1 cellular context compared by ENCODE assay signal in the genomic region with DNA sequence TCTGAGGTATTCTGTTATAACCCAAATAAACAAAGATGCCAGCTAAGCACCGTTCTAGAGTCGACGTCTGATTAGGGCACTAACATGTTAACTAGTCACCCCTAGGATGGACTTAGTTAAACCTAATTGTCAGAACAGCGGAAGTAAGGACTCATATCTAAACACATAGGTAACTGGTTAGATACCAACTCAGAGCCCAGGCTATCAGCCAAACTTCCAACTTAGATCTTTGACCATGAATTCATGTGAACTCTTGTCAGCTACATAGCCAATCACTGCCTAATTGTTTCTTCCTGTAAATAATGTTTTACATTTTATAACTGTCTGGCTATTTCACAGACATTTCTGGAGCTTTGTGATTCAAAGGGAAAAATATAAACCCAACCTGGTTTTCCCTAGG.
TF ChIP-seq lines count a peak whose summit lies in the region.

No MANE protein-coding gene starts in this region.

TF ChIP-seq in HEK293, 187 proteins besides CTCF, POLR2A, EP300 and RAD21 (continued from another document):
- TF ChIP-seq ZNF530 (tag by site-specific recombination; IDR thresholded peaks at IDR 0.05; ENCODE audit: low read depth) (no peak), ZNF341 (tag by site-specific recombination; IDR thresholded peaks at IDR 0.05; ENCODE audit: low read depth) (no peak), ZNF157 (tag by site-specific recombination; IDR thresholded peaks at IDR 0.05) (no peak), ZNF701 (tag by site-specific recombination; IDR thresholded peaks at IDR 0.05) (no peak), ZNF610 (tag by site-specific recombination; IDR thresholded peaks at IDR 0.05; ENCODE audit: borderline replicate concordance) (no peak), ZNF404 (tag by site-specific recombination; IDR thresholded peaks at IDR 0.05) (no peak), ZBTB8A (tag by site-specific recombination; IDR thresholded peaks at IDR 0.05) (no peak), ZNF184 (tag by site-specific recombination; IDR thresholded peaks at IDR 0.05) (no peak), ZNF548 (tag by site-specific recombination; IDR thresholded peaks at IDR 0.05) (no peak)
- TF ChIP-seq, protein P1, sequence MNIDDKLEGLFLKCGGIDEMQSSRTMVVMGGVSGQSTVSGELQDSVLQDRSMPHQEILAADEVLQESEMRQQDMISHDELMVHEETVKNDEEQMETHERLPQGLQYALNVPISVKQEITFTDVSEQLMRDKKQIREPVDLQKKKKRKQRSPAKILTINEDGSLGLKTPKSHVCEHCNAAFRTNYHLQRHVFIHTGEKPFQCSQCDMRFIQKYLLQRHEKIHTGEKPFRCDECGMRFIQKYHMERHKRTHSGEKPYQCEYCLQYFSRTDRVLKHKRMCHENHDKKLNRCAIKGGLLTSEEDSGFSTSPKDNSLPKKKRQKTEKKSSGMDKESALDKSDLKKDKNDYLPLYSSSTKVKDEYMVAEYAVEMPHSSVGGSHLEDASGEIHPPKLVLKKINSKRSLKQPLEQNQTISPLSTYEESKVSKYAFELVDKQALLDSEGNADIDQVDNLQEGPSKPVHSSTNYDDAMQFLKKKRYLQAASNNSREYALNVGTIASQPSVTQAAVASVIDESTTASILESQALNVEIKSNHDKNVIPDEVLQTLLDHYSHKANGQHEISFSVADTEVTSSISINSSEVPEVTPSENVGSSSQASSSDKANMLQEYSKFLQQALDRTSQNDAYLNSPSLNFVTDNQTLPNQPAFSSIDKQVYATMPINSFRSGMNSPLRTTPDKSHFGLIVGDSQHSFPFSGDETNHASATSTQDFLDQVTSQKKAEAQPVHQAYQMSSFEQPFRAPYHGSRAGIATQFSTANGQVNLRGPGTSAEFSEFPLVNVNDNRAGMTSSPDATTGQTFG (tag by site-specific recombination; IDR thresholded peaks at IDR 0.05; ENCODE audit: borderline replicate concordance) = no peak
